ENCODE assay signal across 14 cellular contexts in the genomic region with DNA sequence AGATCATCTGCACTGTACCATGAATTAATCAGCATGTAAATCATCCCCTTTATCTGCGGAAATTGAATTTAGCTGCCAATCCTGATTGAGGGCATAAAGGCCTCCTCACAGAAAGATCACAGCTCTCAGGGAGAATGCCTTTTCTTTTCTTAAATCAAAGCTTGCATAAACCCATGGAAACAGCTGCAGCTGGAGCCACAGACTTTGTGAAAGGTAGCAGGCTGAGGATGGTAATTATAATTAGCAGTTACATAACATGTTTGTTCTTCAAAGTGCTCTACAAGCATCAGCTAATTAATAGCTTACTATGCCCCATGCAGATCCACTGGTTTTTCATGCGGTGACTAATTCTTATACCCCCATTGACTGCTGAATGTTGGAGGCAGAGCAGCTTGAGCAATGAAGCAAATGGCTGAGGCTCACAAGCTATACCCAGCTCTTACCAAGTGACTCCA. TPM values are rescaled to one million over a fixed set of nuclear protein-coding genes. Genes with fewer than 3 reads are reported as not detected.
DNase-seq lines count a peak whose midpoint lies in the region; ATAC-seq lines count a peak whose summit lies in the region.
"Had no signal": no experiment of that assay in that cellular context is flagged by ENCODE, and none has a peak within 500 bp of the region (broad histone marks: within the 10 kb centered on the region; RNA-seq: fewer than 3 reads in every experiment).

No MANE protein-coding gene starts in this region.

- ATAC-seq in esophagus mucosa (peak; percentile 83), HG03457 (IDR thresholded peaks at IDR 0.05; ENCODE audit: unreplicated experiment) (no peak), left cardiac atrium (no peak)

- intact Hi-C loops in left cardiac atrium (cut with DNase I), result no loop called here

- DNase-seq in HT-29 (ENCODE audit: low spot score) (peak; percentile 26), NCI-H748 treated with DMSO at 0.1 percent for 48 hours (lab: John Stamatoyannopoulos, UW) (peak; percentile 78), renal cortical epithelial cell (ENCODE audit: low read depth) (peak; percentile 99), NCI-H2227 treated with DMSO at 0.1 percent for 48 hours (lab: John Stamatoyannopoulos, UW) (no peak), amniotic stem cell (lab: John Stamatoyannopoulos, UW) (no peak), left cardiac atrium (no peak)
- DNase-seq: activated CD8-positive, alpha-beta memory T cell treated with anti-CD3 and anti-CD28 coated beads for 24 hours; activated naive CD4-positive, alpha-beta T cell treated with anti-CD3 and anti-CD28 coated beads, Interleukin-2, amount 50 U/mL, for 16 hours; naive B cell; NCI-H446 treated with DMSO at 0.1 percent for 48 hours; sigmoid colon; T1000 had no signal

RNA-seq across cellular contexts. Expression of gene SUSD1, which starts 54.6 kb away (rescaled TPM):
- total RNA-seq in HT-29 (2014; rRNA removed; shearing (Covaris generic)), result 11.2 and 15.0 TPM in 2 replicates
- total RNA-seq in esophagus mucosa, result 4.9 TPM
- total RNA-seq in renal cortical epithelial cell, result 51.1 and 81.3 TPM in 2 replicates
- 10 to 100 TPM in 1 of 2 donors, 1 to 10 TPM in 1; 9.4 to 13.7 TPM for total RNA-seq in left cardiac atrium

Comparison
In these comparisons a context has a peak if more than half of its experiments do, and no peak if none do; other contexts are left out.
1. DNase-seq: peak in HT-29 (single experiment), NCI-H748 treated with DMSO at 0.1 percent for 48 hours (single experiment) and renal cortical epithelial cell (single experiment); none in NCI-H2227 treated with DMSO at 0.1 percent for 48 hours (single experiment), amniotic stem cell (single experiment) and left cardiac atrium (single experiment).